Comparison of ENCODE assay signal across 9 cellular contexts in the genomic region with DNA sequence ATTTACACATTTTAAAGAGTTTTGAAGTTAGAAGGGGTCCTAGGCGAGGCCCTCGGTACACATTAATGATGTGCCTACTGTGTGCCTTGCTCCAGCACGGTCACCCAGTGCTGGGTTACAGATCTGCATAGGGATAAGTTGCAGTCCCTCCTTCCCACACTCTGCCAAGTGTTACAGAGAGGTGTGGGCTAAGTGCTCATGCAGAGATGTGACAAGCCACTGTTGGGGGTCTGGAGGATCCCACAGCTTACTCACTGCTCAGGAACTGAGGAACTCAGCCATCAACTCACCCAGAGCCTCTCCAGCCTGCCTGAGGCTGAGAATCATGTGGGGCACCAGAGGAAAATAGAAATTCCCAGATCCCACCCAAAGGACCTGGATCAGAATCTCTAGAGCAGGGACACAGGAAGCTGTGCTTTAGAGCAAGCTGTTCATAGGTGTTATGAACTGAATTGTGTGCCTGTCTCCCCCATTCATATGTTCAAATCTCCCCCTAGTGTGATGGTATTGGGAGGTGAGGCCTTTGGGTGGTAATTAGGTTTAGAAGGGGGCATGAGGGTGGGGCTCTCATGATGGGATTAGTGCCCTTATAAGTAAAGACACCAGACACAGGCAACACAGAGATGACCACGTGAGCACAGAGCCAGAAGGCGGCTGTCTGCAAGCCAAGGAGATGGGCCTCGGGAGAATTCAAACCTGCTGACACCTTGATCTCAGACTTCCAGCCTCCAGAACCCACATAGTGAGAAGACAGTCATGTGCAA.
A peak's percentile ranks its signal among the peaks of the same experiment; 100 is the strongest.
DNase-seq lines count a peak whose midpoint lies in the region; ATAC-seq and TF ChIP-seq lines count a peak whose summit lies in the region.
"Had no signal": no experiment of that assay in that cellular context is flagged by ENCODE, and none has a peak within 500 bp of the region (broad histone marks: within the 10 kb centered on the region; RNA-seq: fewer than 3 reads in every experiment).

No MANE protein-coding gene starts in this region.

- H3K4me1 ChIP-seq in PC-3 (ENCODE audit: insufficient read depth, low read length) (no peaks in the 10 kb centered on the region; the same call in 1 of the 2 replicates), mucosa of stomach (ENCODE audit: control insufficient read depth, insufficient read depth, low read length) (peaks cover 25% of the 10 kb centered on the region)

- no peaks in the 10 kb centered on the region for H3K9me2 ChIP-seq in PC-3 (replicated peaks; ENCODE audit: low read length)

- peak overlapping the region; percentile 57 for H2AFZ ChIP-seq in PC-3 (ENCODE audit: low read length)

- no peaks in the 10 kb centered on the region for H3K36me3 ChIP-seq in PC-3 (ENCODE audit: low read depth, low read length)
- no peaks in the 10 kb centered on the region for H3K36me3 ChIP-seq in mucosa of stomach (ENCODE audit: control insufficient read depth, insufficient read depth, low read length)

- H3K27ac ChIP-seq in PC-3 (ENCODE audit: low read length) = no peak overlapping the region

- H3K4me3 ChIP-seq in PC-3 (ENCODE audit: low read length) = no peak overlapping the region
- H3K4me3 ChIP-seq in mucosa of stomach (ENCODE audit: low read length) = no peak overlapping the region

- peak; percentile 34 for DNase-seq in EL
- peak; percentile 23 for DNase-seq in H4 (ENCODE audit: low spot score)
- DNase-seq in PC-3 = no peak
- DNase-seq in kidney glomerular epithelial cell (lab: John Stamatoyannopoulos, UW) = no peak
- DNase-seq in NCI-H1417 (lab: John Stamatoyannopoulos, UW) = no peak
- DNase-seq in NCI-H1694 treated with DMSO at 0.1 percent for 48 hours (lab: John Stamatoyannopoulos, UW) = no peak
- no peak for DNase-seq in activated CD4-positive, alpha-beta T cell treated with anti-CD3 and anti-CD28 coated beads for 1 hour

- H3F3A ChIP-seq in PC-3 (ENCODE audit: low read length, unreplicated experiment) = no peaks in the 10 kb centered on the region

- BruUV-seq in PC-3 (replicated peaks; lab: Mats Ljungman, UMichigan) = no TSS peak

- H3K4me2 ChIP-seq in PC-3 (ENCODE audit: low read length) = peak overlapping the region; percentile 41

- no peaks in the 10 kb centered on the region for H4K20me1 ChIP-seq in PC-3 (ENCODE audit: low read length)

- H3K9me3 ChIP-seq in PC-3 (ENCODE audit: low read length) (no peaks in the 10 kb centered on the region), mucosa of stomach (ENCODE audit: control insufficient read depth, low read length) (no peaks in the 10 kb centered on the region)

- no peak for ATAC-seq in PC-3
- ATAC-seq: HCT116 had no signal

- CTCF ChIA-PET in PC-3 (lab: Charles Lee) = interaction anchor here (0.7 kb wide), 1 partner anchor 94 kb away, joined by 3 read pairs; no protein-coding TSS in a partner anchor

- intact Hi-C loops in PC-3 (cut with micrococcal nuclease) = no loop called here

- H3K9ac ChIP-seq in PC-3 (ENCODE audit: low read length) (no peak overlapping the region), mucosa of stomach (ENCODE audit: low read length) (peak overlapping the region; percentile 61)

- H3K27me3 ChIP-seq in PC-3 (ENCODE audit: low read length) (0 out of 2 replicates have a peak, but pooled peaks cover 7% of the 10 kb centered on the region), mucosa of stomach (ENCODE audit: control insufficient read depth, insufficient read depth, low read length) (no peaks in the 10 kb centered on the region)

- POLR2A ChIA-PET in PC-3 (lab: Charles Lee; ENCODE audit: unreplicated experiment) = no interaction called here

- no peak for TF ChIP-seq CTCF in PC-3 (conservative IDR thresholded peaks at IDR 0.05; ENCODE audit: low read depth, low read length)

- H3K79me2 ChIP-seq in PC-3 (ENCODE audit: low read length) = no peaks in the 10 kb centered on the region

Comparison
In these comparisons a context has a peak if more than half of its experiments do, and no peak if none do; other contexts are left out.
1. DNase-seq: peak in EL (single experiment) and H4 (single experiment); none in PC-3 (single experiment), kidney glomerular epithelial cell (single experiment), NCI-H1417 (0 of 3), NCI-H1694 treated with DMSO at 0.1 percent for 48 hours (single experiment) and activated CD4-positive, alpha-beta T cell treated with anti-CD3 and anti-CD28 coated beads for 1 hour (single experiment).